Comparison of ENCODE assay signal across 9 cellular contexts in the genomic region with DNA sequence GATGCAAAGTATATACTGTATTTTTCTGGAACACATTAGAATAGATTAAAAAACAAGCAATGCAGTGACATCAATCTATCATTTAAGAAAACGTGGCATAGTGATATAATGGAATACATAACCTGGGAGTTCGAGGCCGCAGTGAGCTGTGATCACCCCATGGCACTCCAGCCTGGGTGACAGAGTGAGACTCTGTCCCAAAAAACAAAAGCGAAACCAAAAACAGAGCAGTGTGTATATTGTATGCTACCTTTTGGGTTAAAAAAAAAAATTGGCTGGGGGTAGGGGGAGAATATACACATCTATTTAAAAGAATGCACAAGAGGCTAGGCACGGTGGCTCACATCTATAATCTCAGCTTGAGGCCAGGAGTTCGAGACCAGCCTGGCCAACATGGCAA. TPM values are rescaled to one million over a fixed set of nuclear protein-coding genes. Genes with fewer than 3 reads are reported as not detected.
DNase-seq lines count a peak whose midpoint lies in the region; ATAC-seq and TF ChIP-seq lines count a peak whose summit lies in the region.
"Had no signal": no experiment of that assay in that cellular context is flagged by ENCODE, and none has a peak within 500 bp of the region (broad histone marks: within the 10 kb centered on the region; RNA-seq: fewer than 3 reads in every experiment).

No MANE protein-coding gene starts in this region.

- intact Hi-C loops in CD8-positive, alpha-beta T cell (cut with DNase I, micrococcal nuclease): no loop called here
- intact Hi-C loops in body of pancreas (cut with DNase I): no loop called here

- no peaks in the 10 kb centered on the region for H3K27me3 Mint-ChIP-seq in CD8-positive, alpha-beta T cell (ENCODE audit: low read depth)

- DNase-seq in CD8-positive, alpha-beta T cell: no peak
- no peak for DNase-seq in body of pancreas
- DNase-seq in activated gamma-delta T cell (lab: John Stamatoyannopoulos, UW): no peak
- DNase-seq in DMS153 treated with DMSO at 0.1 percent for 48 hours (lab: John Stamatoyannopoulos, UW; ENCODE audit: unreplicated experiment): no peak
- DNase-seq in HPDE6-E6E7 (ENCODE audit: extremely low spot score): no peak

- H3K9ac ChIP-seq in parathyroid adenoma: no peak overlapping the region

- peak overlapping the region; percentile 84 for H3K27ac Mint-ChIP-seq in CD8-positive, alpha-beta T cell

- H3K4me3 Mint-ChIP-seq in CD8-positive, alpha-beta T cell: peak overlapping the region; percentile 68

- H3K9me3 Mint-ChIP-seq in CD8-positive, alpha-beta T cell: no peaks in the 10 kb centered on the region

- no peak overlapping the region for H3K4me3 ChIP-seq in CD8-positive, alpha-beta T cell (ENCODE audit: low read depth, low read length)
- H3K4me3 ChIP-seq in body of pancreas (no peak overlapping the region), parathyroid adenoma (ENCODE audit: low read depth, low read length) (no peak overlapping the region)
- H3K4me3 ChIP-seq: hepatocyte had no signal

- ATAC-seq in CD8-positive, alpha-beta T cell: peak; percentile 72
- ATAC-seq in body of pancreas (no peak), HG03439 (IDR thresholded peaks at IDR 0.05; ENCODE audit: unreplicated experiment) (no peak)

- no peak for TF ChIP-seq POLR2A in body of pancreas (IDR thresholded peaks at IDR 0.05)

- peaks cover 14% of the 10 kb centered on the region for H3K79me2 ChIP-seq in parathyroid adenoma

- no peak overlapping the region for H3K27ac ChIP-seq in CD8-positive, alpha-beta T cell (ENCODE audit: low read depth, low read length)
- H3K27ac ChIP-seq in KOPT-K1 (ENCODE audit: low read depth, low read length, poor library complexity, severe bottlenecking) (peak overlapping the region; percentile 20), body of pancreas (peak overlapping the region in 3 of 4 donors; percentile 76 to 86 (median 85)), parathyroid adenoma (peak overlapping the region; percentile 92)
- H3K27ac ChIP-seq: hepatocyte had no signal

- H3K36me3 ChIP-seq in CD8-positive, alpha-beta T cell (ENCODE audit: insufficient read depth, low read length): peaks cover 16% of the 10 kb centered on the region
- H3K36me3 ChIP-seq in KOPT-K1 (ENCODE audit: insufficient read depth, low read length) (peaks cover 89% of the 10 kb centered on the region), body of pancreas (replicated peaks in 1 of 2; ENCODE audit: insufficient read depth in 1 of 2, low read depth in 2 of 2) (no peaks in the 10 kb centered on the region), parathyroid adenoma (ENCODE audit: control insufficient read depth, insufficient read depth, low read length) (no peaks in the 10 kb centered on the region)

- 59 to 80% methylated on average over 6 of the region's 6 CpGs for WGBS in body of pancreas, 2 donors

- no peak overlapping the region for H3K4me2 ChIP-seq in parathyroid adenoma (ENCODE audit: low read length)
- H3K4me2 ChIP-seq: hepatocyte had no signal

- POLR2A ChIA-PET in CD8-positive, alpha-beta T cell (lab: Charles Lee): interaction anchor here (1.2 kb wide), 1 partner anchor 12 kb away, joined by 3 read pairs; no protein-coding TSS in a partner anchor

- H3K4me1 Mint-ChIP-seq in CD8-positive, alpha-beta T cell (ENCODE audit: low read depth): peaks cover 93% of the 10 kb centered on the region

- H3K36me3 Mint-ChIP-seq in CD8-positive, alpha-beta T cell: peaks cover 58% of the 10 kb centered on the region

- H3K9me3 ChIP-seq in CD8-positive, alpha-beta T cell (ENCODE audit: low read length): no peaks in the 10 kb centered on the region
- H3K9me3 ChIP-seq in KOPT-K1 (ENCODE audit: insufficient read depth, low read length, poor library complexity, severe bottlenecking): no peaks in the 10 kb centered on the region
- no peaks in the 10 kb centered on the region for H3K9me3 ChIP-seq in body of pancreas
- H3K9me3 ChIP-seq in parathyroid adenoma (ENCODE audit: control insufficient read depth, low read length): no peaks in the 10 kb centered on the region

- CTCF ChIA-PET in CD8-positive, alpha-beta T cell (lab: Charles Lee): interaction anchor here (0.6 to 3.6 kb wide), 3 partner anchors 10 to 128 kb away, joined by 3 to 16 read pairs (median 5); no protein-coding TSS in a partner anchor

- no peaks in the 10 kb centered on the region for H3K27me3 ChIP-seq in CD8-positive, alpha-beta T cell (ENCODE audit: insufficient read depth, low read length)
- H3K27me3 ChIP-seq in body of pancreas: no peaks in the 10 kb centered on the region
- H3K27me3 ChIP-seq in parathyroid adenoma (ENCODE audit: control insufficient read depth, insufficient read depth, low read length): no peaks in the 10 kb centered on the region
- H3K27me3 ChIP-seq: hepatocyte had no signal

- H2AFZ ChIP-seq in parathyroid adenoma: no peak overlapping the region
- H2AFZ ChIP-seq: hepatocyte had no signal

- peaks cover 81% of the 10 kb centered on the region for H3K4me1 ChIP-seq in CD8-positive, alpha-beta T cell (ENCODE audit: insufficient read depth, low read length)
- H3K4me1 ChIP-seq in body of pancreas (peaks cover 78% of the 10 kb centered on the region), parathyroid adenoma (peaks cover 36% of the 10 kb centered on the region)

- no peak for TF ChIP-seq CTCF in CD8-positive, alpha-beta T cell (IDR thresholded peaks at IDR 0.05)
- TF ChIP-seq CTCF in body of pancreas (IDR thresholded peaks at IDR 0.05): no peak
- TF ChIP-seq CTCF in parathyroid adenoma (IDR thresholded peaks at IDR 0.05): no peak

RNA-seq across cellular contexts. Expression of gene SLC2A1, which starts 13.5 kb away (rescaled TPM):
- total RNA-seq in CD8-positive, alpha-beta T cell: 10 to 100 TPM; 85.0 to 97.2 TPM
- 10 to 100 TPM in 1 of 2 donors, 1 to 10 TPM in 1; 4.2 to 13.2 TPM for total RNA-seq in body of pancreas

Comparison
In these comparisons a context has a peak if more than half of its experiments do, and no peak if none do; other contexts are left out.
1. RNA of gene SLC2A1, which starts 13.5 kb away (total RNA-seq): 85.0 to 97.2 TPM in CD8-positive, alpha-beta T cell; 4.2 to 13.2 TPM in body of pancreas; every median in the first group is over 4 times any median in the second.